ENCODE assay signal across 8 cellular contexts in genomic region chr6:13428528-13429405, GRCh38. TPM values are rescaled to one million over a fixed set of nuclear protein-coding genes. Genes with fewer than 3 reads are reported as not detected.
DNase-seq lines count a peak whose midpoint lies in the region; ATAC-seq and TF ChIP-seq lines count a peak whose summit lies in the region.

No MANE protein-coding gene starts in this region.

- H3K36me3 ChIP-seq in left ventricle myocardium inferior = no peaks in the 10 kb centered on the region

- no peak overlapping the region for H3K4me3 ChIP-seq in left ventricle myocardium inferior

- DNase-seq in left ventricle myocardium inferior (no peak), Right ventricle myocardium inferior (ENCODE audit: missing footprints) (no peak), NCI-H1436 treated with DMSO at 0.1 percent for 48 hours (lab: John Stamatoyannopoulos, UW) (no peak), NCI-H128 (lab: John Stamatoyannopoulos, UW; ENCODE audit: unreplicated experiment) (no peak)
- DNase-seq in activated T-helper 1 cell treated with anti-CD3 and anti-CD28 coated beads, Interleukin-12 subunit alpha, Interleukin-12 subunit beta, Interleukin-2, Interleukin-4 antibody, amounts not matched to agents 30 ng/mL and 10 ng/mL and 1 ng/mL, durations not matched to agents 14 hours and 24 hours and 36 hours (ENCODE audit: low spot score) = no peak
- no peak for DNase-seq in effector CD4-positive, alpha-beta T cell

- H3K9me3 ChIP-seq in left ventricle myocardium inferior (replicated peaks) = no peaks in the 10 kb centered on the region

- H3K4me3 Mint-ChIP-seq in activated T-helper 1 cell treated with anti-CD3 and anti-CD28 coated beads, Interleukin-12 subunit alpha, Interleukin-12 subunit beta, Interleukin-2, Interleukin-4 antibody, amounts not matched to agents 30 ng/mL and 10 ng/mL and 1 ng/mL, durations not matched to agents 14 hours and 24 hours and 36 hours = peak overlapping the region; percentile 54
- peak overlapping the region; percentile 65 for H3K4me3 Mint-ChIP-seq in stimulated activated memory B cell treated with anti-CD40 and anti-IgM and Interleukin-4, amounts not matched to agents 10 μg/mL and 1 μg/mL and 100 μg/mL, for 72 hours

- intact Hi-C loops in left ventricle myocardium inferior (cut with micrococcal nuclease) (loop anchor here (10.0 kb wide), 1 partner anchor 56 kb away; the partner anchor contains the start of gene GFOD1), Right ventricle myocardium inferior (cut with DNase I) (loop anchor here (10.0 kb wide), 2 partner anchors 94 to 386 kb away; partner anchors contain the start of gene MCUR1)
- intact Hi-C loops in activated T-helper 1 cell treated with anti-CD3 and anti-CD28 coated beads, Interleukin-12 subunit alpha, Interleukin-12 subunit beta, Interleukin-2, Interleukin-4 antibody, amounts not matched to agents 30 ng/mL and 10 ng/mL and 1 ng/mL, durations not matched to agents 14 hours and 24 hours and 36 hours (cut with micrococcal nuclease) = loop anchor here (1.0 to 5.0 kb wide), 13 partner anchors 26 to 1716 kb away; partner anchors contain the start of gene SIRT5

- H3K36me3 Mint-ChIP-seq in activated T-helper 1 cell treated with anti-CD3 and anti-CD28 coated beads, Interleukin-12 subunit alpha, Interleukin-12 subunit beta, Interleukin-2, Interleukin-4 antibody, amounts not matched to agents 30 ng/mL and 10 ng/mL and 1 ng/mL, durations not matched to agents 14 hours and 24 hours and 36 hours (ENCODE audit: low read depth) = peaks cover 9% of the 10 kb centered on the region
- H3K36me3 Mint-ChIP-seq in stimulated activated memory B cell treated with anti-CD40 and anti-IgM and Interleukin-4, amounts not matched to agents 10 μg/mL and 1 μg/mL and 100 μg/mL, for 72 hours = peaks cover 7% of the 10 kb centered on the region

- H3K9me3 Mint-ChIP-seq in activated T-helper 1 cell treated with anti-CD3 and anti-CD28 coated beads, Interleukin-12 subunit alpha, Interleukin-12 subunit beta, Interleukin-2, Interleukin-4 antibody, amounts not matched to agents 30 ng/mL and 10 ng/mL and 1 ng/mL, durations not matched to agents 14 hours and 24 hours and 36 hours = peaks cover 3% of the 10 kb centered on the region
- peaks cover under 1% of the 10 kb centered on the region for H3K9me3 Mint-ChIP-seq in stimulated activated memory B cell treated with anti-CD40 and anti-IgM and Interleukin-4, amounts not matched to agents 10 μg/mL and 1 μg/mL and 100 μg/mL, for 72 hours

- H3K4me1 ChIP-seq in left ventricle myocardium inferior = peaks cover 91% of the 10 kb centered on the region

- peak overlapping the region; percentile 80 for H3K27ac ChIP-seq in left ventricle myocardium inferior (replicated peaks)

- ATAC-seq in Right ventricle myocardium inferior (no peak), HG02970 (IDR thresholded peaks at IDR 0.05; ENCODE audit: low FRiP score, unreplicated experiment) (peak; percentile 32)
- ATAC-seq in stimulated activated memory B cell treated with anti-CD40 and anti-IgM and Interleukin-4, amounts not matched to agents 10 μg/mL and 1 μg/mL and 100 μg/mL, for 72 hours = peak; percentile 67

- H3K27me3 Mint-ChIP-seq in activated T-helper 1 cell treated with anti-CD3 and anti-CD28 coated beads, Interleukin-12 subunit alpha, Interleukin-12 subunit beta, Interleukin-2, Interleukin-4 antibody, amounts not matched to agents 30 ng/mL and 10 ng/mL and 1 ng/mL, durations not matched to agents 14 hours and 24 hours and 36 hours (ENCODE audit: insufficient read depth) = no peaks in the 10 kb centered on the region
- no peaks in the 10 kb centered on the region for H3K27me3 Mint-ChIP-seq in stimulated activated memory B cell treated with anti-CD40 and anti-IgM and Interleukin-4, amounts not matched to agents 10 μg/mL and 1 μg/mL and 100 μg/mL, for 72 hours

- H3K27ac Mint-ChIP-seq in activated T-helper 1 cell treated with anti-CD3 and anti-CD28 coated beads, Interleukin-12 subunit alpha, Interleukin-12 subunit beta, Interleukin-2, Interleukin-4 antibody, amounts not matched to agents 30 ng/mL and 10 ng/mL and 1 ng/mL, durations not matched to agents 14 hours and 24 hours and 36 hours = peak overlapping the region; percentile 95
- H3K27ac Mint-ChIP-seq in stimulated activated memory B cell treated with anti-CD40 and anti-IgM and Interleukin-4, amounts not matched to agents 10 μg/mL and 1 μg/mL and 100 μg/mL, for 72 hours = peak overlapping the region; percentile 95

- H3K27me3 ChIP-seq in left ventricle myocardium inferior (ENCODE audit: low read depth) = no peaks in the 10 kb centered on the region

- H3K4me1 Mint-ChIP-seq in activated T-helper 1 cell treated with anti-CD3 and anti-CD28 coated beads, Interleukin-12 subunit alpha, Interleukin-12 subunit beta, Interleukin-2, Interleukin-4 antibody, amounts not matched to agents 30 ng/mL and 10 ng/mL and 1 ng/mL, durations not matched to agents 14 hours and 24 hours and 36 hours (ENCODE audit: low read depth) = peaks cover 82% of the 10 kb centered on the region
- H3K4me1 Mint-ChIP-seq in stimulated activated memory B cell treated with anti-CD40 and anti-IgM and Interleukin-4, amounts not matched to agents 10 μg/mL and 1 μg/mL and 100 μg/mL, for 72 hours = peaks cover 83% of the 10 kb centered on the region

- TF ChIP-seq CTCF in left ventricle myocardium inferior (IDR thresholded peaks at IDR 0.05; ENCODE audit: borderline replicate concordance) = no peak

RNA-seq across cellular contexts. Expression of gene GFOD1, which starts 58.6 kb away (rescaled TPM):
- 51.6 TPM for total RNA-seq in left ventricle myocardium inferior
- 38.8 TPM for total RNA-seq in Right ventricle myocardium inferior
- 12.4 and 13.6 TPM in 2 replicates for total RNA-seq in activated T-helper 1 cell treated with anti-CD3 and anti-CD28 coated beads, Interleukin-12 subunit alpha, Interleukin-12 subunit beta, Interleukin-2, Interleukin-4 antibody, amounts not matched to agents 30 ng/mL and 10 ng/mL and 1 ng/mL, durations not matched to agents 14 hours and 24 hours and 36 hours
